Comparison of ENCODE assay signal across 1 cellular context in genomic region chr17:41777157-41777578, GRCh38.
TF ChIP-seq lines count a peak whose summit lies in the region.

No MANE protein-coding gene starts in this region.

TF ChIP-seq in IMR-90, 13 proteins besides CTCF, POLR2A, EP300 and RAD21 (continued from another document):
- TF ChIP-seq, protein P1, sequence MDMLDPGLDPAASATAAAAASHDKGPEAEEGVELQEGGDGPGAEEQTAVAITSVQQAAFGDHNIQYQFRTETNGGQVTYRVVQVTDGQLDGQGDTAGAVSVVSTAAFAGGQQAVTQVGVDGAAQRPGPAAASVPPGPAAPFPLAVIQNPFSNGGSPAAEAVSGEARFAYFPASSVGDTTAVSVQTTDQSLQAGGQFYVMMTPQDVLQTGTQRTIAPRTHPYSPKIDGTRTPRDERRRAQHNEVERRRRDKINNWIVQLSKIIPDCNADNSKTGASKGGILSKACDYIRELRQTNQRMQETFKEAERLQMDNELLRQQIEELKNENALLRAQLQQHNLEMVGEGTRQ (IDR thresholded peaks at IDR 0.05; ENCODE audit: low read depth, low read length) = no peak
- TF ChIP-seq MXI1 (IDR thresholded peaks at IDR 0.05; ENCODE audit: borderline replicate concordance, low read depth, low read length) = no peak
- TF ChIP-seq ELK1 (IDR thresholded peaks at IDR 0.05; ENCODE audit: borderline replicate concordance, low read depth, low read length) = no peak
- TF ChIP-seq CEBPB (IDR thresholded peaks at IDR 0.05; ENCODE audit: low read depth, low read length) = no peak
- TF ChIP-seq NFE2L2 (IDR thresholded peaks at IDR 0.05; ENCODE audit: low read depth, low read length) = no peak
- TF ChIP-seq RCOR1 (IDR thresholded peaks at IDR 0.05; ENCODE audit: insufficient replicate concordance, low read length) = no peak
- no peak for TF ChIP-seq CHD1 (IDR thresholded peaks at IDR 0.05; ENCODE audit: low read depth, low read length)
- no peak for TF ChIP-seq RFX5 (IDR thresholded peaks at IDR 0.05; ENCODE audit: low read depth, low read length)
- no peak for TF ChIP-seq MAZ (IDR thresholded peaks at IDR 0.05; ENCODE audit: borderline replicate concordance, low read depth, low read length)
- TF ChIP-seq SMC3 (IDR thresholded peaks at IDR 0.05; ENCODE audit: low read depth, low read length) = no peak
